In genomic region chr1:59776960-59777852, GRCh38 we compare ENCODE assay signal across 16 cellular contexts. TPM values are rescaled to one million over a fixed set of nuclear protein-coding genes. Genes with fewer than 3 reads are reported as not detected.
A peak's percentile ranks its signal among the peaks of the same experiment; 100 is the strongest.
DNase-seq lines count a peak whose midpoint lies in the region; ATAC-seq and TF ChIP-seq lines count a peak whose summit lies in the region.
"Had no signal": no experiment of that assay in that cellular context is flagged by ENCODE, and none has a peak within 500 bp of the region (broad histone marks: within the 10 kb centered on the region; RNA-seq: fewer than 3 reads in every experiment).

No MANE protein-coding gene starts in this region.

- no peak overlapping the region for H3K27ac Mint-ChIP-seq in stimulated activated effector memory CD8-positive, alpha-beta T cell treated with anti-CD3 and anti-CD28 coated beads, Interleukin-12 subunit alpha, Interleukin-12 subunit beta, amount 100 ng/mL, for 72 hours
- H3K27ac Mint-ChIP-seq: B cell had no signal

- DNase-seq in GM12864 (ENCODE audit: low read depth), result no peak
- DNase-seq in fibroblast of villous mesenchyme (ENCODE audit: low read depth), result peak; percentile 34
- DNase-seq in NCI-H1930 (lab: John Stamatoyannopoulos, UW), result no peak
- no peak for DNase-seq in stimulated activated effector memory CD8-positive, alpha-beta T cell treated with anti-CD3 and anti-CD28 coated beads, Interleukin-12 subunit alpha, Interleukin-12 subunit beta, amount 100 ng/mL, for 72 hours (ENCODE audit: low spot score in 2 of 2)
- DNase-seq in kidney tubule cell (ENCODE audit: low spot score), result no peak
- DNase-seq: activated CD4-positive, alpha-beta T cell treated with anti-CD3 and anti-CD28 coated beads, Interleukin-2, amount 50 U/mL, for 1 hour; activated effector memory CD4-positive, alpha-beta T cell treated with Interleukin-2 at 50 U/mL for 16 hours; central memory CD4-positive, alpha-beta T cell; NCI-H1436 treated with DMSO at 0.1 percent for 48 hours; T-helper 1 cell; upper lobe of right lung had no signal

- H3K4me1 Mint-ChIP-seq in stimulated activated effector memory CD8-positive, alpha-beta T cell treated with anti-CD3 and anti-CD28 coated beads, Interleukin-12 subunit alpha, Interleukin-12 subunit beta, amount 100 ng/mL, for 72 hours, result no peaks in the 10 kb centered on the region
- H3K4me1 Mint-ChIP-seq: B cell had no signal

- H3K4me3 ChIP-seq in GM12864 (ENCODE audit: low read depth, low read length) (no peak overlapping the region), fibroblast of villous mesenchyme (ENCODE audit: low read depth, low read length) (no peak overlapping the region)
- H3K4me3 ChIP-seq: left lung, upper lobe of right lung had no signal

- no peaks in the 10 kb centered on the region for H3K36me3 Mint-ChIP-seq in stimulated activated effector memory CD8-positive, alpha-beta T cell treated with anti-CD3 and anti-CD28 coated beads, Interleukin-12 subunit alpha, Interleukin-12 subunit beta, amount 100 ng/mL, for 72 hours

- no peaks in the 10 kb centered on the region for H3K9me3 Mint-ChIP-seq in stimulated activated effector memory CD8-positive, alpha-beta T cell treated with anti-CD3 and anti-CD28 coated beads, Interleukin-12 subunit alpha, Interleukin-12 subunit beta, amount 100 ng/mL, for 72 hours

- 0 out of 2 replicates have a peak, but pooled peaks have one; percentile 9 for TF ChIP-seq CTCF in 22Rv1 (IDR thresholded peaks at IDR 0.05)
- TF ChIP-seq CTCF in GM12864 (IDR thresholded peaks at IDR 0.05; ENCODE audit: low read depth, low read length, missing control alignments), result peak; percentile 5
- no peak for TF ChIP-seq CTCF in fibroblast of villous mesenchyme (IDR thresholded peaks at IDR 0.05; ENCODE audit: insufficient read depth, low read depth, low read length)

- H3K4me3 Mint-ChIP-seq in stimulated activated effector memory CD8-positive, alpha-beta T cell treated with anti-CD3 and anti-CD28 coated beads, Interleukin-12 subunit alpha, Interleukin-12 subunit beta, amount 100 ng/mL, for 72 hours, result no peak overlapping the region
- H3K4me3 Mint-ChIP-seq: B cell had no signal

- ATAC-seq in SK-N-SH treated with all-trans-retinoic acid at 6 μM for 48 hours, result peak; percentile 83
- ATAC-seq in stimulated activated effector memory CD8-positive, alpha-beta T cell treated with anti-CD3 and anti-CD28 coated beads, Interleukin-12 subunit alpha, Interleukin-12 subunit beta, amount 100 ng/mL, for 72 hours, result no peak
- ATAC-seq in HG03175 (IDR thresholded peaks at IDR 0.05; ENCODE audit: unreplicated experiment), result no peak
- ATAC-seq: left lung, upper lobe of right lung had no signal

- no peak overlapping the region for H3K27ac ChIP-seq in 22Rv1
- H3K27ac ChIP-seq: left lung, upper lobe of right lung had no signal

TF ChIP-seq in SK-N-SH treated with all-trans-retinoic acid at 6 μM for 48 hours, 23 proteins besides CTCF, POLR2A, EP300 and RAD21:
- no peak for TF ChIP-seq PATZ1 (CRISPR knock-in tag; IDR thresholded peaks at IDR 0.05; ENCODE audit: borderline replicate concordance)
- no peak for TF ChIP-seq POU6F1 (CRISPR knock-in tag; IDR thresholded peaks at IDR 0.05; ENCODE audit: borderline replicate concordance, low read depth)
- no peak for TF ChIP-seq OSR1 (CRISPR knock-in tag; IDR thresholded peaks at IDR 0.05)
- no peak for TF ChIP-seq RARB (CRISPR knock-in tag; IDR thresholded peaks at IDR 0.05)
- no peak for TF ChIP-seq CSDC2 (CRISPR knock-in tag; IDR thresholded peaks at IDR 0.05)
- TF ChIP-seq ZNF565 (CRISPR knock-in tag; conservative IDR thresholded peaks at IDR 0.05; ENCODE audit: low read depth), result no peak
- no peak for TF ChIP-seq TSHZ2 (CRISPR knock-in tag; IDR thresholded peaks at IDR 0.05)

RNA-seq across cellular contexts. Expression of gene HOOK1, which starts 37.5 kb away (rescaled TPM):
- not detected in 2 replicates for total RNA-seq in fibroblast of villous mesenchyme
